8 cellular contexts compared by ENCODE assay signal in genomic region chr5:70400984-70401686, GRCh38.
DNase-seq lines count a peak whose midpoint lies in the region; ATAC-seq and TF ChIP-seq lines count a peak whose summit lies in the region.
"Not testable (repeated sequence)": the region's sequence is repeated elsewhere in the genome, so short reads cannot be mapped to it uniquely, and the experiment has no call there.

No MANE protein-coding gene starts in this region.

- H3K9me2 ChIP-seq in Loucy (replicated peaks; ENCODE audit: low read depth, low read length), result not testable (repeated sequence)

- not testable (repeated sequence) for H3K27me3 ChIP-seq in ACC112 (ENCODE audit: insufficient read depth, low read length); Loucy (ENCODE audit: insufficient read depth, low read length, poor library complexity, severe bottlenecking); brain microvascular endothelial cell (replicated peaks); cardiac muscle cell

- H3K36me3 Mint-ChIP-seq in activated CD8-positive, alpha-beta T cell treated with anti-CD3 and anti-CD28 coated beads, Interleukin-2, amount 10 ng/mL, durations not matched to agents 7 days and 5 days (ENCODE audit: low read depth); natural killer cell: not testable (repeated sequence)

- H3K4me3 Mint-ChIP-seq in activated CD8-positive, alpha-beta T cell treated with anti-CD3 and anti-CD28 coated beads, Interleukin-2, amount 10 ng/mL, durations not matched to agents 7 days and 5 days, result peak overlapping the region; percentile 64
- H3K4me3 Mint-ChIP-seq in natural killer cell, result peak overlapping the region; percentile 62

- not testable (repeated sequence) for H3K36me3 ChIP-seq in ACC112 (ENCODE audit: insufficient read depth, low read length); Loucy (ENCODE audit: insufficient read depth, low read length); brain microvascular endothelial cell (replicated peaks); cardiac muscle cell

- not testable (repeated sequence) for H3K4me1 ChIP-seq in ACC112 (ENCODE audit: control insufficient read depth, insufficient read depth, low read length, unreplicated experiment); Loucy (ENCODE audit: insufficient read depth, low read length, poor library complexity, severe bottlenecking); cardiac muscle cell (ENCODE audit: low read depth)

- H3F3A ChIP-seq in Loucy (ENCODE audit: low read depth), result not testable (repeated sequence)

- not testable (repeated sequence) for H3K9ac ChIP-seq in Loucy (ENCODE audit: low read depth, low read length, poor library complexity, severe bottlenecking)

- in situ Hi-C loops in brain microvascular endothelial cell (cut with HindIII; ENCODE audit: low pct_ligation_motif_present, low sequenced_read_pairs), result not testable (repeated sequence)

- H3K79me2 ChIP-seq in ACC112 (ENCODE audit: control insufficient read depth, insufficient read depth, low read length, unreplicated experiment); Loucy (ENCODE audit: insufficient read depth, low read length): not testable (repeated sequence)

- peak overlapping the region; percentile 45; the same call in 1 of the 2 replicates for H3K27ac ChIP-seq in ACC112 (ENCODE audit: low read depth, low read length)
- peak overlapping the region; percentile 49 for H3K27ac ChIP-seq in brain microvascular endothelial cell
- H3K27ac ChIP-seq in cardiac muscle cell, result peak overlapping the region; percentile 75

- H3K27me3 Mint-ChIP-seq in activated CD8-positive, alpha-beta T cell treated with anti-CD3 and anti-CD28 coated beads, Interleukin-2, amount 10 ng/mL, durations not matched to agents 7 days and 5 days (ENCODE audit: low read depth); natural killer cell (ENCODE audit: low read depth in 2 of 2): not testable (repeated sequence)

- peak; percentile 48 for DNase-seq in activated CD8-positive, alpha-beta T cell treated with anti-CD3 and anti-CD28 coated beads, Interleukin-2, amount 10 ng/mL, durations not matched to agents 7 days and 5 days
- peak; percentile 61 for DNase-seq in brain microvascular endothelial cell
- DNase-seq in cardiac muscle cell (ENCODE audit: low read depth in 1 of 2, low spot score in 1 of 2); natural killer cell: not testable (repeated sequence)
- peak in 2 of 3 donors; percentile 47 to 48 for DNase-seq in stimulated activated CD4-positive, alpha-beta T cell treated with anti-CD3 and anti-CD28 coated beads, TNF-alpha, amount 100 ng/mL, for 1 hour (ENCODE audit: low read depth in 3 of 3, low spot score in 1 of 3)

- TF ChIP-seq CTCF in Loucy (conservative IDR thresholded peaks at IDR 0.05; ENCODE audit: low read length); brain microvascular endothelial cell (IDR thresholded peaks at IDR 0.05; ENCODE audit: low read depth, low read length, missing control alignments); cardiac muscle cell (IDR thresholded peaks at IDR 0.05; ENCODE audit: low read depth, low read length); natural killer cell (IDR thresholded peaks at IDR 0.05): not testable (repeated sequence)

- H3K4me1 Mint-ChIP-seq in activated CD8-positive, alpha-beta T cell treated with anti-CD3 and anti-CD28 coated beads, Interleukin-2, amount 10 ng/mL, durations not matched to agents 7 days and 5 days (ENCODE audit: low read depth); natural killer cell: not testable (repeated sequence)

- peak; percentile 82 for ATAC-seq in GM19372 (IDR thresholded peaks at IDR 0.05; ENCODE audit: low read depth, unreplicated experiment)
- peak; percentile 82 for ATAC-seq in activated CD8-positive, alpha-beta T cell treated with anti-CD3 and anti-CD28 coated beads, Interleukin-2, amount 10 ng/mL, durations not matched to agents 7 days and 5 days
- peak; percentile 67 to 96 (median 90) for ATAC-seq in natural killer cell

- peak overlapping the region; percentile 72 for H3K4me3 ChIP-seq in ACC112 (ENCODE audit: low read depth, low read length)
- peak overlapping the region; percentile 69 for H3K4me3 ChIP-seq in Loucy (ENCODE audit: low read length, poor library complexity, severe bottlenecking)
- peak overlapping the region; percentile 62 for H3K4me3 ChIP-seq in brain microvascular endothelial cell (ENCODE audit: low read depth, low read length)
- peak overlapping the region; percentile 53 for H3K4me3 ChIP-seq in cardiac muscle cell

- POLR2A ChIA-PET in activated CD8-positive, alpha-beta T cell treated with anti-CD3 and anti-CD28 coated beads, Interleukin-2, amount 10 ng/mL, durations not matched to agents 7 days and 5 days (lab: Charles Lee), result not testable (repeated sequence)

- H4K20me1 ChIP-seq in Loucy (ENCODE audit: insufficient read depth, low read length, poor library complexity, severe bottlenecking), result not testable (repeated sequence)

- CTCF ChIA-PET in activated CD8-positive, alpha-beta T cell treated with anti-CD3 and anti-CD28 coated beads, Interleukin-2, amount 10 ng/mL, durations not matched to agents 7 days and 5 days (lab: Charles Lee), result not testable (repeated sequence)

- H3K9me3 Mint-ChIP-seq in activated CD8-positive, alpha-beta T cell treated with anti-CD3 and anti-CD28 coated beads, Interleukin-2, amount 10 ng/mL, durations not matched to agents 7 days and 5 days (ENCODE audit: insufficient read depth); natural killer cell: not testable (repeated sequence)

- not testable (repeated sequence) for H3K9me3 ChIP-seq in Loucy (ENCODE audit: insufficient read depth, low read depth, low read length); cardiac muscle cell (ENCODE audit: low read depth)

- not testable (repeated sequence) for H2AFZ ChIP-seq in ACC112 (ENCODE audit: low read length, unreplicated experiment); Loucy (ENCODE audit: low read length)

- peak overlapping the region; percentile 72 for H3K27ac Mint-ChIP-seq in activated CD8-positive, alpha-beta T cell treated with anti-CD3 and anti-CD28 coated beads, Interleukin-2, amount 10 ng/mL, durations not matched to agents 7 days and 5 days
- H3K27ac Mint-ChIP-seq in natural killer cell, result not testable (repeated sequence)

- H3K4me2 ChIP-seq in Loucy (ENCODE audit: low read depth, low read length, poor library complexity, severe bottlenecking), result not testable (repeated sequence)

- intact Hi-C loops in natural killer cell (cut with micrococcal nuclease), result not testable (repeated sequence)
